ENCODE assay signal across 21 cellular contexts in the genomic region with DNA sequence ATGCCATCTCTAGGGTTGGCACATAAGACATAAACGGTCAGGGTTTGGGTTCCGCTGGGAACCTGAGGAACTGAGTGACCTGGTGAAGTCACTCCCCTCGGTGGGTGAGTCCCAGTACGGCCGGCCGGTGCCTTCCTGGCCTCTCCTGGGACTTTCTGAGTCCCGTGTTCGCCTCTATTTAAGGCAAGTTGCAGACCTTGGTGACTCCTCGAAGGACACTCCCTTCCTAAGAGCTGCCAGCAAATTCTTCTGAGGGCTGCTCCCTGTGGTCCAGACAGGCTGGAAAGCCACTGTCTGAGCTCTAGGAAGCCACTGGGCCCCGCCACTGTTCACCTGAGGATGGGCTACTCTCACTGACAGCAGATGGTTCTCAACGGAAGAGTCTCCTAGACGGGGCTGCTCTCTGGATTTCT. TPM values are rescaled to one million over a fixed set of nuclear protein-coding genes. Genes with fewer than 3 reads are reported as not detected.
DNase-seq lines count a peak whose midpoint lies in the region; ATAC-seq and TF ChIP-seq lines count a peak whose summit lies in the region.
"Had no signal": no experiment of that assay in that cellular context is flagged by ENCODE, and none has a peak within 500 bp of the region (broad histone marks: within the 10 kb centered on the region; RNA-seq: fewer than 3 reads in every experiment).

No MANE protein-coding gene starts in this region.

- no peaks in the 10 kb centered on the region for H3K27me3 Mint-ChIP-seq in MCF 10A (ENCODE audit: insufficient read depth, unreplicated experiment)
- H3K27me3 Mint-ChIP-seq in activated naive CD4-positive, alpha-beta T cell treated with anti-CD3 and anti-CD28 coated beads, Interleukin-2, amount 10 ng/mL, durations not matched to agents 7 days and 5 days, result peaks cover 19% of the 10 kb centered on the region

- TF ChIP-seq CTCF in MCF 10A (IDR thresholded peaks at IDR 0.05; ENCODE audit: unreplicated experiment), result no peak

- no peak overlapping the region for H3K4me3 ChIP-seq in MG63
- H3K4me3 ChIP-seq: GM12878, GM23338 had no signal

- intact Hi-C loops in MCF 10A (cut with micrococcal nuclease), result no loop called here

- POLR2A ChIA-PET in MCF 10A (lab: Yijun Ruan, JAX), result interaction anchor here (0.9 to 1.4 kb wide), 3 partner anchors 131 to 202 kb away, joined by 3 to 5 read pairs (median 3); a partner anchor contains a TSS

- BruUV-seq in MCF 10A (replicated peaks; lab: Mats Ljungman, UMichigan), result no TSS peak

- H3K9me3 Mint-ChIP-seq in MCF 10A (ENCODE audit: unreplicated experiment), result no peaks in the 10 kb centered on the region
- H3K9me3 Mint-ChIP-seq in activated naive CD4-positive, alpha-beta T cell treated with anti-CD3 and anti-CD28 coated beads, Interleukin-2, amount 10 ng/mL, durations not matched to agents 7 days and 5 days, result peaks cover 1% of the 10 kb centered on the region
- H3K9me3 Mint-ChIP-seq: activated naive CD8-positive, alpha-beta T cell treated with anti-CD3 and anti-CD28 coated beads, Interleukin-2, amount 50 U/mL, for 24 hours; activated T-helper 1 cell treated with anti-CD3 and anti-CD28 coated beads, Interleukin-12 subunit alpha, Interleukin-12 subunit beta, Interleukin-2, Interleukin-4 antibody, amounts not matched to agents 30 ng/mL and 10 ng/mL and 1 ng/mL, durations not matched to agents 14 hours and 24 hours and 36 hours; CD8-positive, alpha-beta memory T cell had no signal

- H3K4me3 Mint-ChIP-seq in MCF 10A (ENCODE audit: unreplicated experiment), result no peak overlapping the region
- H3K4me3 Mint-ChIP-seq in activated naive CD4-positive, alpha-beta T cell treated with anti-CD3 and anti-CD28 coated beads, Interleukin-2, amount 10 ng/mL, durations not matched to agents 7 days and 5 days, result no peak overlapping the region
- H3K4me3 Mint-ChIP-seq: activated CD4-positive, alpha-beta memory T cell treated with anti-CD3 and anti-CD28 coated beads, Interleukin-2, amount 10 ng/mL, durations not matched to agents 7 days and 5 days; activated naive CD8-positive, alpha-beta T cell treated with anti-CD3 and anti-CD28 coated beads, Interleukin-2, amount 50 U/mL, for 24 hours; activated T-helper 1 cell treated with anti-CD3 and anti-CD28 coated beads, Interleukin-12 subunit alpha, Interleukin-12 subunit beta, Interleukin-2, Interleukin-4 antibody, amounts not matched to agents 30 ng/mL and 10 ng/mL and 1 ng/mL, durations not matched to agents 14 hours and 24 hours and 36 hours; CD8-positive, alpha-beta memory T cell; GM23338; neural crest cell had no signal

- peak overlapping the region; percentile 33 for H3K27ac Mint-ChIP-seq in MCF 10A (ENCODE audit: low read depth, unreplicated experiment)
- no peak overlapping the region for H3K27ac Mint-ChIP-seq in activated naive CD4-positive, alpha-beta T cell treated with anti-CD3 and anti-CD28 coated beads, Interleukin-2, amount 10 ng/mL, durations not matched to agents 7 days and 5 days
- H3K27ac Mint-ChIP-seq: activated CD4-positive, alpha-beta memory T cell treated with anti-CD3 and anti-CD28 coated beads, Interleukin-2, amount 10 ng/mL, durations not matched to agents 7 days and 5 days; activated naive CD8-positive, alpha-beta T cell treated with anti-CD3 and anti-CD28 coated beads, Interleukin-2, amount 50 U/mL, for 24 hours; activated T-helper 1 cell treated with anti-CD3 and anti-CD28 coated beads, Interleukin-12 subunit alpha, Interleukin-12 subunit beta, Interleukin-2, Interleukin-4 antibody, amounts not matched to agents 30 ng/mL and 10 ng/mL and 1 ng/mL, durations not matched to agents 14 hours and 24 hours and 36 hours; CD8-positive, alpha-beta memory T cell; GM23338 had no signal

- DNase-seq in EH (ENCODE audit: low read depth), result peak; percentile 33
- DNase-seq in MG63, result peak; percentile 64
- DNase-seq in MCF 10A (ENCODE audit: unreplicated experiment), result peak; percentile 63
- peak; percentile 75 for DNase-seq in mesenteric fat pad (ENCODE audit: low spot score)
- DNase-seq in activated naive CD4-positive, alpha-beta T cell treated with anti-CD3 and anti-CD28 coated beads, Interleukin-2, amount 10 ng/mL, durations not matched to agents 7 days and 5 days, result no peak
- no peak for DNase-seq in superior temporal gyrus (ENCODE audit: extremely low spot score)
- DNase-seq in G401 (ENCODE audit: low spot score), result no peak
- DNase-seq: activated CD4-positive, alpha-beta memory T cell treated with anti-CD3 and anti-CD28 coated beads, Interleukin-2, amount 10 ng/mL, durations not matched to agents 7 days and 5 days; activated naive CD8-positive, alpha-beta T cell treated with anti-CD3 and anti-CD28 coated beads, Interleukin-2, amount 50 U/mL, for 24 hours; CD8-positive, alpha-beta memory T cell; NCI-H187; NCI-H446 treated with DMSO at 0.1 percent for 48 hours; OCI-M1; retina had no signal

- H3K36me3 Mint-ChIP-seq in MCF 10A (ENCODE audit: insufficient read depth, unreplicated experiment), result no peaks in the 10 kb centered on the region
- no peaks in the 10 kb centered on the region for H3K36me3 Mint-ChIP-seq in activated naive CD4-positive, alpha-beta T cell treated with anti-CD3 and anti-CD28 coated beads, Interleukin-2, amount 10 ng/mL, durations not matched to agents 7 days and 5 days
- H3K36me3 Mint-ChIP-seq: CD8-positive, alpha-beta memory T cell had no signal

- H3K27me3 ChIP-seq in MG63, result no peaks in the 10 kb centered on the region

- H3K36me3 ChIP-seq in MG63, result no peaks in the 10 kb centered on the region

- in situ Hi-C loops in G401 (cut with HindIII; ENCODE audit: low sequenced_read_pairs), result no loop called here

- CTCF ChIA-PET in MCF 10A (lab: Yijun Ruan, JAX), result interaction anchor here (2.4 kb wide), 1 partner anchor 148 kb away, joined by 6 read pairs; no protein-coding TSS in a partner anchor
- CTCF ChIA-PET in activated naive CD4-positive, alpha-beta T cell treated with anti-CD3 and anti-CD28 coated beads, Interleukin-2, amount 10 ng/mL, durations not matched to agents 7 days and 5 days (lab: Charles Lee), result no interaction called here

- H3K4me1 Mint-ChIP-seq in MCF 10A (ENCODE audit: insufficient read depth, unreplicated experiment), result peaks cover 56% of the 10 kb centered on the region
- H3K4me1 Mint-ChIP-seq in activated naive CD4-positive, alpha-beta T cell treated with anti-CD3 and anti-CD28 coated beads, Interleukin-2, amount 10 ng/mL, durations not matched to agents 7 days and 5 days, result peaks cover under 1% of the 10 kb centered on the region
- H3K4me1 Mint-ChIP-seq: neural crest cell had no signal

- no peaks in the 10 kb centered on the region for H3K9me3 ChIP-seq in MG63

- no peak for ATAC-seq in GM19351 (IDR thresholded peaks at IDR 0.05; ENCODE audit: unreplicated experiment)
- ATAC-seq: GM12878, GM23338 had no signal

RNA-seq across cellular contexts. Expression of a gene that starts 16.0 kb away (rescaled TPM):
- not detected in 2 replicates for total RNA-seq in MG63 (2014; rRNA removed; shearing (Covaris generic); ENCODE audit: low replicate concordance)
- total RNA-seq in MCF 10A (2022), result not detected in 2 replicates
- not detected for total RNA-seq in mesenteric fat pad
- total RNA-seq in G401 (2014; rRNA removed; shearing (Covaris generic)), result not detected in 2 replicates
- total RNA-seq: activated CD4-positive, alpha-beta memory T cell treated with anti-CD3 and anti-CD28 coated beads, Interleukin-2, amount 10 ng/mL, durations not matched to agents 7 days and 5 days; activated T-helper 1 cell treated with anti-CD3 and anti-CD28 coated beads, Interleukin-12 subunit alpha, Interleukin-12 subunit beta, Interleukin-2, Interleukin-4 antibody, amounts not matched to agents 30 ng/mL and 10 ng/mL and 1 ng/mL, durations not matched to agents 14 hours and 24 hours and 36 hours; CD8-positive, alpha-beta memory T cell; cerebellum; frontal cortex; GM12878; GM23338; neural crest cell had no signal

RNA-seq across cellular contexts. Expression of a gene that starts 18.1 kb away (rescaled TPM):
- not detected in 2 replicates for total RNA-seq in MG63 (2014; rRNA removed; shearing (Covaris generic); ENCODE audit: low replicate concordance)
- total RNA-seq in MCF 10A (2022) (not detected in 2 replicates), mesenteric fat pad (not detected)
- not detected in 2 replicates for total RNA-seq in G401 (2014; rRNA removed; shearing (Covaris generic))
- total RNA-seq: activated CD4-positive, alpha-beta memory T cell treated with anti-CD3 and anti-CD28 coated beads, Interleukin-2, amount 10 ng/mL, durations not matched to agents 7 days and 5 days; activated T-helper 1 cell treated with anti-CD3 and anti-CD28 coated beads, Interleukin-12 subunit alpha, Interleukin-12 subunit beta, Interleukin-2, Interleukin-4 antibody, amounts not matched to agents 30 ng/mL and 10 ng/mL and 1 ng/mL, durations not matched to agents 14 hours and 24 hours and 36 hours; CD8-positive, alpha-beta memory T cell; cerebellum; frontal cortex; GM12878; GM23338; neural crest cell had no signal

RNA-seq across cellular contexts. Expression of a gene that starts 52.4 kb away (rescaled TPM):
- total RNA-seq in MG63 (2014; rRNA removed; shearing (Covaris generic); ENCODE audit: low replicate concordance), result not detected in 2 replicates
- not detected in 2 replicates for total RNA-seq in MCF 10A (2022)
- total RNA-seq in mesenteric fat pad, result not detected
- not detected in 2 replicates for total RNA-seq in G401 (2014; rRNA removed; shearing (Covaris generic))
- total RNA-seq: activated CD4-positive, alpha-beta memory T cell treated with anti-CD3 and anti-CD28 coated beads, Interleukin-2, amount 10 ng/mL, durations not matched to agents 7 days and 5 days; activated T-helper 1 cell treated with anti-CD3 and anti-CD28 coated beads, Interleukin-12 subunit alpha, Interleukin-12 subunit beta, Interleukin-2, Interleukin-4 antibody, amounts not matched to agents 30 ng/mL and 10 ng/mL and 1 ng/mL, durations not matched to agents 14 hours and 24 hours and 36 hours; cerebellum; frontal cortex; GM12878; neural crest cell had no signal

RNA-seq across cellular contexts. Expression of a gene that starts 53.5 kb away (rescaled TPM):
- 18.5 and 31.4 TPM in 2 replicates for total RNA-seq in MG63 (2014; rRNA removed; shearing (Covaris generic); ENCODE audit: low replicate concordance)
- total RNA-seq in MCF 10A (2022) (29.3 and 32.1 TPM in 2 replicates), mesenteric fat pad (29.8 TPM)
- 12.0 and 13.2 TPM in 2 replicates for total RNA-seq in G401 (2014; rRNA removed; shearing (Covaris generic))

RNA-seq across cellular contexts. Expression of a gene that starts 54.3 kb away (rescaled TPM):
- total RNA-seq in MG63 (2014; rRNA removed; shearing (Covaris generic); ENCODE audit: low replicate concordance), result 50.4 and 61.8 TPM in 2 replicates
- total RNA-seq in MCF 10A (2022) (42.1 and 49.5 TPM in 2 replicates), mesenteric fat pad (110 TPM)
- total RNA-seq in G401 (2014; rRNA removed; shearing (Covaris generic)), result 32.0 and 32.9 TPM in 2 replicates

Comparison
In these comparisons a context has a peak if more than half of its experiments do, and no peak if none do; other contexts are left out.
1. DNase-seq: peak in EH (single experiment), MG63 (single experiment), MCF 10A (single experiment) and mesenteric fat pad (single experiment); none in activated naive CD4-positive, alpha-beta T cell treated with anti-CD3 and anti-CD28 coated beads, Interleukin-2, amount 10 ng/mL, durations not matched to agents 7 days and 5 days (single experiment), superior temporal gyrus (single experiment) and G401 (single experiment).